9 cellular contexts compared by ENCODE assay signal in the genomic region with DNA sequence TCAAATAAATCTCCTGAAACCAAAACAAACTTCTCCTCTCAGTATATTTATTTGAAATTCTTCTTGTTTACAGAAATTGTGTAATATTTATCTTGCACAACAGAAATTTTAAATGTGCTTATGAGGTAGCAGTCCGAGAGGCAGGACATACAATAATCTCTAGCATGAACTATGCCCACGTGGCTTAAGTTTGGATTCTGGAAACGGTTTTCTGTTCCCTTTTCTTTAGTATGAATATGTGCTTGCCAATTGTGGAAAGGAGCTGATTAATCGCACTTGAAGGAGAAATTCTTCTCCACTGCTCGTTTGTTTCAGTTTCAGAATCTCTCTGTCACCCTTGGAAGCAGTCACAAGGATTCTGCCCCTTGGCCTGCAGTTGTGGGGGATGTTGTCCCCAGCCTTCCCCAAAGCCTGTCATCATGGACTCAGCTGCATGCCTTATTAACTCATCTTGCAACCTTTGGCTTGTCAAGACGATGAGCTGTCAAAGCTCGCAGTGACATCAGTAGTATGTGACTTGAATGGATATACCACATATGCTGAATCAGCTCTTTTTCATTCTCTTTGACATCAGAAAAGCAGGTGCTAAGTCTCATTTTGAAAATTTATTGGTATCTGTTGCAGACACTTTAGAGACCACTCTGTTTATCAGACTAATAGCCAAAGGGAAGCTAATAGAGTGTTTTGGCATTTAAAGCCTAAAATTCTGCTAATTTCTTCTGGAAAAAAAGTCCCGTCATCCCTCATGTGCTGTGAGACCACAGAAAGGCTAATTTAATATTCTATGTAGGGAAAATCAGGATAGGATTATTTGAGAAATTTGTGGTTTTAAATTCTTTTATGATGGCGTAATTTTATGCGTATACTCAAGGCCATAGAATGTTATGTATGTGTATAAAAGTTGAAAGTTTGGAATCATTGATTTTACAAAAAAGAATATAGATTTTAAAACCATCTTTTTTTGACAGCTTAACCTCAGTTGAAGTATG.
DNase-seq lines count a peak whose midpoint lies in the region; ATAC-seq lines count a peak whose summit lies in the region.
"Had no signal": no experiment of that assay in that cellular context is flagged by ENCODE, and none has a peak within 500 bp of the region (broad histone marks: within the 10 kb centered on the region; RNA-seq: fewer than 3 reads in every experiment).

No MANE protein-coding gene starts in this region.

- peak overlapping the region in 2 of 4 donors; percentile 55 to 56 for H3K4me3 Mint-ChIP-seq in CD4-positive, CD25-positive, alpha-beta regulatory T cell
- no peak overlapping the region for H3K4me3 Mint-ChIP-seq in activated naive CD8-positive, alpha-beta T cell treated with anti-CD3 and anti-CD28 coated beads for 36 hours

- no peak overlapping the region for H3K4me3 ChIP-seq in CD4-positive, CD25-positive, alpha-beta regulatory T cell (ENCODE audit: low read depth, low read length)

- peaks cover 2% of the 10 kb centered on the region for H3K36me3 Mint-ChIP-seq in CD4-positive, CD25-positive, alpha-beta regulatory T cell
- H3K36me3 Mint-ChIP-seq in activated naive CD8-positive, alpha-beta T cell treated with anti-CD3 and anti-CD28 coated beads for 36 hours, result peaks cover 7% of the 10 kb centered on the region

- peaks cover 39 to 54% (median 48%) of the 10 kb centered on the region in 4 donors for H3K4me1 Mint-ChIP-seq in CD4-positive, CD25-positive, alpha-beta regulatory T cell
- peaks cover 34% of the 10 kb centered on the region for H3K4me1 Mint-ChIP-seq in activated naive CD8-positive, alpha-beta T cell treated with anti-CD3 and anti-CD28 coated beads for 36 hours

- ATAC-seq in CD4-positive, CD25-positive, alpha-beta regulatory T cell (ENCODE audit: low read depth in 2 of 2), result peak in 1 of 2 donors; percentile 62
- peak; percentile 67 for ATAC-seq in HG03439 (IDR thresholded peaks at IDR 0.05; ENCODE audit: unreplicated experiment)
- ATAC-seq in HG03469 (IDR thresholded peaks at IDR 0.05; ENCODE audit: unreplicated experiment), result no peak

- no peaks in the 10 kb centered on the region for H3K27me3 ChIP-seq in CD4-positive, CD25-positive, alpha-beta regulatory T cell (ENCODE audit: control insufficient read depth, insufficient read depth, low read length)

- no peak overlapping the region for H3K27ac ChIP-seq in CD4-positive, CD25-positive, alpha-beta regulatory T cell (ENCODE audit: insufficient read depth, low read length, poor library complexity, severe bottlenecking)
- H3K27ac ChIP-seq in substantia nigra (ENCODE audit: low read depth, low read length, poor library complexity, severe bottlenecking), result peak overlapping the region; percentile 58

- H3K27ac Mint-ChIP-seq in CD4-positive, CD25-positive, alpha-beta regulatory T cell, result peak overlapping the region in 2 of 3 donors; percentile 56 to 74
- H3K27ac Mint-ChIP-seq in activated naive CD8-positive, alpha-beta T cell treated with anti-CD3 and anti-CD28 coated beads for 36 hours, result no peak overlapping the region

- H3K27me3 Mint-ChIP-seq in CD4-positive, CD25-positive, alpha-beta regulatory T cell, result no peaks in the 10 kb centered on the region
- H3K27me3 Mint-ChIP-seq in activated naive CD8-positive, alpha-beta T cell treated with anti-CD3 and anti-CD28 coated beads for 36 hours, result no peaks in the 10 kb centered on the region
- H3K27me3 Mint-ChIP-seq: IgD-negative memory B cell had no signal

- no peaks in the 10 kb centered on the region for H3K9me3 Mint-ChIP-seq in CD4-positive, CD25-positive, alpha-beta regulatory T cell
- H3K9me3 Mint-ChIP-seq in activated naive CD8-positive, alpha-beta T cell treated with anti-CD3 and anti-CD28 coated beads for 36 hours, result no peaks in the 10 kb centered on the region
- H3K9me3 Mint-ChIP-seq: IgD-negative memory B cell had no signal

- DNase-seq in CD4-positive, CD25-positive, alpha-beta regulatory T cell, result no peak
- DNase-seq in activated naive CD8-positive, alpha-beta T cell treated with anti-CD3 and anti-CD28 coated beads for 36 hours, result peak; percentile 22
- DNase-seq in kidney tubule cell (ENCODE audit: low spot score), result peak; percentile 76
- peak in 11 of 49 donors; percentile 7 to 41 (median 18) for DNase-seq in substantia nigra (lab: John Stamatoyannopoulos, UW)
- no peak for DNase-seq in AML-193 (lab: John Stamatoyannopoulos, UW)
- DNase-seq in cortex of kidney (lab: John Stamatoyannopoulos, UW), result no peak

- H3K36me3 ChIP-seq in CD4-positive, CD25-positive, alpha-beta regulatory T cell (ENCODE audit: control insufficient read depth, insufficient read depth, low read length), result no peaks in the 10 kb centered on the region

- H3K4me1 ChIP-seq in CD4-positive, CD25-positive, alpha-beta regulatory T cell (ENCODE audit: control insufficient read depth, insufficient read depth, low read length, poor library complexity, severe bottlenecking), result peaks cover 9% of the 10 kb centered on the region

- H3K9me3 ChIP-seq in CD4-positive, CD25-positive, alpha-beta regulatory T cell (ENCODE audit: control insufficient read depth in 2 of 2, low read length in 2 of 2), result no peaks in the 10 kb centered on the region

Comparison
In these comparisons a context has a peak if more than half of its experiments do, and no peak if none do; other contexts are left out.
1. DNase-seq: peak in activated naive CD8-positive, alpha-beta T cell treated with anti-CD3 and anti-CD28 coated beads for 36 hours (single experiment) and kidney tubule cell (single experiment); none in CD4-positive, CD25-positive, alpha-beta regulatory T cell (0 of 3), AML-193 (0 of 2) and cortex of kidney (single experiment).